In the genomic region with DNA sequence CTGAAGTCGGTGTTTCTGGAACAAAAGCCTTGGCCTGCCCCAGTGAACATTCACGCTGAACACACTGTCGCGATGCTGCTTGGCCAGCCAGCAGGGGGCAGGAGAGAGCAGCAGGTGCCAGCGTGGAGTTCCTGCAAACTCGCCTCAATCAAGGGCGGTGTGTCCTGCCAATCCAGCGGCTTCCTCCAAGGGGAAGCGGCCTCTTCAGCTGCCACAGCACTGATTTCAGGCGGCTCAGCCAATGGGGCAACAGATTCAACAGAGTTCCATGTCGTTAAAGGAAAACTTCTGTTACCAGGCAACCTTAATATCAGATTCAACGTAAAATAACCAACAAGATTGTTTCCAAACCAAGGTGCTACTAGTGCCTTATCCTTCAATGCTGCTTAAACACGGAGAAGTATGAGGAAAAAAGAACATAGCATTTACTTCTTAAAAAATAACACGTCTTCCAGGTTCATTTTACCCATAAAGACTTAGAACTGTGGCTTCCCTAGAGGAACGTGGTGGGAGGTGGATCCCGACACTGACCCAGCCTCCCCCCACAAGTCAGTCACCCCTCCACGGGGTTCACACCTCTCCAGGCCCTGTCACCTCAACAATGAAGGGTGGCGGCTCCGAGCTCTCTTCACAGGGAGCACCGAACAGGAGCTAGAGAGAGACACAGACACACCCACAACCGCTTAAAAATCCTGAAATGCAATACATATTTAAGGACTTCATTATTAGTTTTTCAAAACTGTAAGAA, we compare ENCODE assay signal across 8 cellular contexts.
DNase-seq lines count a peak whose midpoint lies in the region; ATAC-seq and FAIRE-seq lines count a peak whose summit lies in the region.

No MANE protein-coding gene starts in this region.

- DNase-seq in CD1c-positive myeloid dendritic cell (ENCODE audit: extremely low spot score) (peak; percentile 80), NCI-H1092 treated with DMSO at 0.1 percent for 48 hours (lab: John Stamatoyannopoulos, UW) (peak; percentile 26), T-helper 2 cell (peak; percentile 32 to 75 (median 58)), amygdala (lab: John Stamatoyannopoulos, UW) (peak; percentile 55 to 95 (median 86)), left ventricle myocardium superior (peak; percentile 94), pulmonary artery endothelial cell (ENCODE audit: low read depth, low spot score) (peak; percentile 73), urothelium cell line (ENCODE audit: low spot score) (peak; percentile 69)

- ATAC-seq in GM21423 (IDR thresholded peaks at IDR 0.05; ENCODE audit: unreplicated experiment) (peak; percentile 53), left ventricle myocardium superior (peak; percentile 92)

- intact Hi-C loops in left ventricle myocardium superior (cut with micrococcal nuclease): loop anchor here (5.0 kb wide), 1 partner anchor 276 kb away; no protein-coding TSS in a partner anchor

- FAIRE-seq in urothelium cell line (lab: Jason Lieb, UNC): no peak

Comparison
In these comparisons a context has a peak if more than half of its experiments do, and no peak if none do; other contexts are left out.
1. Peak in every context shown above with its lines: DNase-seq and ATAC-seq.
2. DNase-seq: peak in every context shown above with its lines; median percentile 94 in left ventricle myocardium superior; 86 in amygdala; 80 in CD1c-positive myeloid dendritic cell; 73 in pulmonary artery endothelial cell; 69 in urothelium cell line; 58 in T-helper 2 cell; 26 in NCI-H1092 treated with DMSO at 0.1 percent for 48 hours.